In genomic region chr18:51007787-51008134, GRCh38 we compare ENCODE assay signal across 23 cellular contexts.
"Had no signal": no experiment of that assay in that cellular context is flagged by ENCODE, and none has a peak within 500 bp of the region (broad histone marks: within the 10 kb centered on the region; RNA-seq: fewer than 3 reads in every experiment).

No MANE protein-coding gene starts in this region.

- H3K9me3 Mint-ChIP-seq: activated T-cell treated with anti-CD3 and anti-CD28 coated beads, Interleukin-2, amount 50 U/mL, for 72 hours; stimulated activated naive B cell treated with anti-CD40 and anti-IgM and Interleukin-4, amounts not matched to agents 10 μg/mL and 1 μg/mL and 100 μg/mL, for 72 hours had no signal

- H3K9me3 ChIP-seq: colonic mucosa, gastroesophageal sphincter, pancreas, psoas muscle, right atrium auricular region, stomach, tibial artery had no signal

- DNase-seq: activated CD4-positive, alpha-beta T cell treated with anti-CD3 and anti-CD28 coated beads for 4 hours; activated CD4-positive, alpha-beta T cell treated with anti-CD3 and anti-CD28 coated beads, Interleukin-2, amount 50 U/mL, for 4 hours; activated naive CD4-positive, alpha-beta T cell; activated T-cell treated with anti-CD3 and anti-CD28 coated beads for 4 hours; activated T-cell treated with anti-CD3 and anti-CD28 coated beads, Interleukin-2, amount 50 U/mL, for 72 hours; colonic mucosa; effector memory CD4-positive, alpha-beta T cell; hippocampal formation; kidney; left colon; naive B cell; nucleus accumbens; pancreas; psoas muscle; stimulated activated CD4-positive, alpha-beta T cell treated with anti-CD3 and anti-CD28 coated beads, Interleukin-15, amount 100 ng/mL, for 24 hours; stimulated activated CD4-positive, alpha-beta T cell treated with anti-CD3 and anti-CD28 coated beads, Interleukin-2, amount 100 ng/mL, for 24 hours; stimulated activated naive B cell treated with anti-CD40 and anti-IgM and Interleukin-4, amounts not matched to agents 10 μg/mL and 1 μg/mL and 100 μg/mL, for 72 hours; stomach; tibial artery had no signal

- H3K27ac Mint-ChIP-seq: activated naive CD4-positive, alpha-beta T cell treated with anti-CD3 and anti-CD28 coated beads, Interleukin-2, amount 50 U/mL, for 72 hours; activated T-cell treated with anti-CD3 and anti-CD28 coated beads, Interleukin-2, amount 50 U/mL, for 72 hours; mesothelial cell of epicardium; stimulated activated naive B cell treated with anti-CD40 and anti-IgM and Interleukin-4, amounts not matched to agents 10 μg/mL and 1 μg/mL and 100 μg/mL, for 72 hours had no signal

- H3K27me3 ChIP-seq: colonic mucosa, gastroesophageal sphincter, pancreas, right atrium auricular region, stomach, tibial artery had no signal

- ATAC-seq: activated naive CD4-positive, alpha-beta T cell treated with anti-CD3 and anti-CD28 coated beads, Interleukin-2, amount 50 U/mL, for 72 hours; activated T-cell treated with anti-CD3 and anti-CD28 coated beads, Interleukin-2, amount 50 U/mL, for 72 hours; gastroesophageal sphincter; left colon; pancreas; psoas muscle; stimulated activated naive B cell treated with anti-CD40 and anti-IgM and Interleukin-4, amounts not matched to agents 10 μg/mL and 1 μg/mL and 100 μg/mL, for 72 hours had no signal

- H3K4me3 Mint-ChIP-seq: activated T-cell treated with anti-CD3 and anti-CD28 coated beads, Interleukin-2, amount 50 U/mL, for 72 hours; mesothelial cell of epicardium; naive B cell; stimulated activated naive B cell treated with anti-CD40 and anti-IgM and Interleukin-4, amounts not matched to agents 10 μg/mL and 1 μg/mL and 100 μg/mL, for 72 hours had no signal

- FAIRE-seq: kidney, pancreas had no signal

- H3K27ac ChIP-seq: colonic mucosa, gastroesophageal sphincter, pancreas, psoas muscle, right atrium auricular region, stomach, tibial artery had no signal

- H3K36me3 ChIP-seq: colonic mucosa, gastroesophageal sphincter, pancreas, right atrium auricular region, stomach, tibial artery had no signal

- H3K4me3 ChIP-seq: colonic mucosa, gastroesophageal sphincter, pancreas, psoas muscle, right atrium auricular region, stomach, tibial artery had no signal

- H3K36me3 Mint-ChIP-seq: activated naive CD4-positive, alpha-beta T cell treated with anti-CD3 and anti-CD28 coated beads, Interleukin-2, amount 50 U/mL, for 72 hours; mesothelial cell of epicardium; naive B cell had no signal

- H3K4me1 ChIP-seq: colonic mucosa, gastroesophageal sphincter, pancreas, psoas muscle, tibial artery had no signal

- H3K27me3 Mint-ChIP-seq: naive B cell; stimulated activated naive B cell treated with anti-CD40 and anti-IgM and Interleukin-4, amounts not matched to agents 10 μg/mL and 1 μg/mL and 100 μg/mL, for 72 hours had no signal
